8 cellular contexts compared by ENCODE assay signal in genomic region chr13:77329133-77330008, GRCh38. TPM values are rescaled to one million over a fixed set of nuclear protein-coding genes. Genes with fewer than 3 reads are reported as not detected.
A peak's percentile ranks its signal among the peaks of the same experiment; 100 is the strongest.
DNase-seq lines count a peak whose midpoint lies in the region; ATAC-seq and TF ChIP-seq lines count a peak whose summit lies in the region.

No MANE protein-coding gene starts in this region.

- peak overlapping the region; percentile 48 for H2AK9ac ChIP-seq in IMR-90 (replicated peaks; ENCODE audit: low read depth, low read length, poor library complexity)

- H3K14ac ChIP-seq in IMR-90 (replicated peaks; ENCODE audit: low read depth, low read length) = peak overlapping the region; percentile 84

- WGBS in IMR-90 (ENCODE audit: extremely low coverage in 2 of 2, insufficient read length in 1 of 2), 2 experiments = 0% methylated on average over 7 of the region's 53 CpGs; no CpG with 5 or more reads in 1 of the 2 experiments

- peak overlapping the region; percentile 10; the same call in 1 of the 2 replicates for H2BK20ac ChIP-seq in IMR-90 (ENCODE audit: low read depth, low read length)

- H3K9ac ChIP-seq in IMR-90 (ENCODE audit: low read depth, low read length) = peak overlapping the region; percentile 80

- in situ Hi-C loops in IMR-90 (cut with MboI; ENCODE audit: low sequenced_read_pairs) = no loop called here

- BruUV-seq in IMR-90 (replicated peaks; lab: Mats Ljungman, UMichigan) = no TSS peak
- no TSS peak for BruUV-seq in OCI-LY7 (replicated peaks; lab: Mats Ljungman, UMichigan)

- H3K4me3 ChIP-seq in IMR-90 (ENCODE audit: insufficient read depth, low read depth, low read length) (peak overlapping the region; percentile 80), OCI-LY7 (ENCODE audit: low read depth, low read length, poor library complexity, severe bottlenecking) (peak overlapping the region; percentile 89)

- peak overlapping the region; percentile 72 for H3K56ac ChIP-seq in IMR-90 (ENCODE audit: extremely low read depth, insufficient read depth, low read length)

- peak overlapping the region; percentile 76 for H4K91ac ChIP-seq in IMR-90 (ENCODE audit: insufficient read depth, low read depth, low read length)

- peaks cover 8 to 19% of the 10 kb centered on the region in 2 experiments; a peak in 3 of 4 replicates for H3K79me1 ChIP-seq in IMR-90 (ENCODE audit: low read depth in 1 of 2, low read length in 2 of 2)

- H3K36me3 ChIP-seq in IMR-90 (ENCODE audit: control insufficient read depth, insufficient read depth, low read length) (no peaks in the 10 kb centered on the region), OCI-LY7 (ENCODE audit: insufficient read depth, low read length) (no peaks in the 10 kb centered on the region)

- H3K9me3 ChIP-seq in IMR-90 (ENCODE audit: control insufficient read depth, insufficient read depth, low read length) (no peaks in the 10 kb centered on the region), OCI-LY7 (ENCODE audit: low read length) (no peaks in the 10 kb centered on the region)

- H3K4me2 ChIP-seq in IMR-90 (ENCODE audit: low read depth, low read length) (peak overlapping the region; percentile 87), OCI-LY7 (ENCODE audit: low read length) (peak overlapping the region; percentile 90)

- intact Hi-C loops in IMR-90 (cut with micrococcal nuclease) (loop anchor here (1.0 to 5.0 kb wide), 3 partner anchors 122 to 192 kb away; no protein-coding TSS in a partner anchor), OCI-LY7 (cut with micrococcal nuclease; ENCODE audit: unreplicated experiment) (loop anchor here (1.0 to 5.0 kb wide), 4 partner anchors 87 to 368 kb away; partner anchors contain the start of gene SLAIN1)

- TF ChIP-seq CTCF in IMR-90 (conservative IDR thresholded peaks at IDR 0.05; ENCODE audit: low read depth, low read length) (no peak), OCI-LY7 (conservative IDR thresholded peaks at IDR 0.05; ENCODE audit: low read length) (peak; percentile 10; the same call in 1 of the 2 replicates)

- DNase-seq in DMS114 treated with DMSO at 0.1 percent for 48 hours (lab: John Stamatoyannopoulos, UW; ENCODE audit: unreplicated experiment) (peak; percentile 74), IMR-90 (peak; percentile 96), OCI-LY7 (ENCODE audit: low spot score) (peak; percentile 99), activated T-cell treated with anti-CD3 and anti-CD28 coated beads for 4 hours (peak; percentile 70), erythroblast (lab: John Stamatoyannopoulos, UW) (peak; percentile 92), mucosa of gallbladder (ENCODE audit: low spot score) (peak; percentile 93)
- DNase-seq in stimulated activated CD8-positive, alpha-beta memory T cell treated with anti-CD3 and anti-CD28 coated beads, Interleukin-4, amount 100 ng/mL, for 24 hours (ENCODE audit: low read depth) = peak; percentile 85

- peak overlapping the region; percentile 71 for H2BK5ac ChIP-seq in IMR-90 (ENCODE audit: low read depth, low read length, poor library complexity, severe bottlenecking)

- dilution Hi-C loops in IMR-90 (cut with HindIII; ENCODE audit: low sequenced_read_pairs, unreplicated experiment) = no loop called here

- H3K9me2 ChIP-seq in OCI-LY7 (ENCODE audit: insufficient read depth, low read length) = no peaks in the 10 kb centered on the region

- H3K18ac ChIP-seq in IMR-90 (ENCODE audit: low read depth, low read length) = peak overlapping the region; percentile 40

- H2BK120ac ChIP-seq in IMR-90 (ENCODE audit: low read depth, low read length) = peak overlapping the region; percentile 70

- H3K27me3 ChIP-seq in IMR-90 (ENCODE audit: control insufficient read depth, insufficient read depth, low read length) = peaks cover 2% of the 10 kb centered on the region

- CTCF ChIA-PET in IMR-90 (lab: Yijun Ruan, JAX) = interaction anchor here (0.6 to 2.0 kb wide), 2 partner anchors 35 to 149 kb away, joined by 4 to 8 read pairs; no protein-coding TSS in a partner anchor
- CTCF ChIA-PET in OCI-LY7 (lab: Charles Lee; ENCODE audit: unreplicated experiment) = interaction anchor here (0.6 to 1.6 kb wide), 2 partner anchors 88 to 148 kb away, joined by 3 to 5 read pairs; no protein-coding TSS in a partner anchor

- H2AFZ ChIP-seq in IMR-90 (replicated peaks; ENCODE audit: low read length, poor library complexity) (peak overlapping the region; percentile 95), OCI-LY7 (ENCODE audit: low read length) (peak overlapping the region; percentile 77)

- peak overlapping the region; percentile 85 for H3K23ac ChIP-seq in IMR-90 (ENCODE audit: low read depth, low read length)

- TF ChIP-seq RAD21 in IMR-90 (IDR thresholded peaks at IDR 0.05; ENCODE audit: low read length) = no peak

- H2BK15ac ChIP-seq in IMR-90 (ENCODE audit: low read depth, low read length) = peak overlapping the region; percentile 47; the same call in 1 of the 3 replicates

- peak overlapping the region; percentile 73 for H4K5ac ChIP-seq in IMR-90 (ENCODE audit: low read depth, low read length)

- H3K79me2 ChIP-seq in OCI-LY7 (ENCODE audit: insufficient read depth, low read depth, low read length) = peaks cover 39% of the 10 kb centered on the region

- peak overlapping the region; percentile 85 for H3K4ac ChIP-seq in IMR-90 (ENCODE audit: low read depth, low read length)

- POLR2A ChIA-PET in IMR-90 (lab: Charles Lee; ENCODE audit: unreplicated experiment) (no interaction called here), OCI-LY7 (lab: Charles Lee) (interaction anchor here (0.6 to 9.0 kb wide), 19 partner anchors 11 to 303 kb away, joined by 3 to 117 read pairs (median 4); partner anchors contain the start of gene FBXL3)

- peaks cover 17% of the 10 kb centered on the region for H4K20me1 ChIP-seq in IMR-90 (ENCODE audit: insufficient read depth, low read length)
- H4K20me1 ChIP-seq in OCI-LY7 (ENCODE audit: insufficient read depth, low read length) = peaks cover 15% of the 10 kb centered on the region

- H3K9me1 ChIP-seq in IMR-90 (ENCODE audit: insufficient read depth, low read length) = no peaks in the 10 kb centered on the region; the same call in 1 of the 2 replicates

- peak overlapping the region; percentile 29 to 75 for H4K8ac ChIP-seq in IMR-90 (ENCODE audit: low read depth in 2 of 2, low read length in 2 of 2)

- H3K27ac ChIP-seq in IMR-90 (ENCODE audit: insufficient read depth, low read length) (peak overlapping the region; percentile 76), OCI-LY7 (ENCODE audit: low read depth, low read length, poor library complexity, severe bottlenecking) (peak overlapping the region; percentile 97)

- H2AK5ac ChIP-seq in IMR-90 (ENCODE audit: low read depth, low read length) = no peak overlapping the region

- TF ChIP-seq POLR2A in IMR-90 (IDR thresholded peaks at IDR 0.05; ENCODE audit: low read depth, low read length) = no peak
- peak; percentile 81 for TF ChIP-seq POLR2A in erythroblast (IDR thresholded peaks at IDR 0.05; ENCODE audit: low read length)

- ATAC-seq in GM21529 (IDR thresholded peaks at IDR 0.05; ENCODE audit: unreplicated experiment) (peak; percentile 61), IMR-90 (ENCODE audit: low read depth) (peak; percentile 74)

- no peaks in the 10 kb centered on the region for H3K4me1 ChIP-seq in IMR-90 (ENCODE audit: control insufficient read depth, insufficient read depth, low read length)
- peaks cover 45% of the 10 kb centered on the region for H3K4me1 ChIP-seq in OCI-LY7 (ENCODE audit: insufficient read depth, low read length, poor library complexity, severe bottlenecking)

TF ChIP-seq in IMR-90, 13 proteins besides CTCF, POLR2A, EP300 and RAD21:
- TF ChIP-seq RCOR1 (IDR thresholded peaks at IDR 0.05; ENCODE audit: insufficient replicate concordance, low read length) (no peak), MAZ (IDR thresholded peaks at IDR 0.05; ENCODE audit: borderline replicate concordance, low read depth, low read length) (peak; percentile 64; the same call in 1 of the 2 replicates), MXI1 (IDR thresholded peaks at IDR 0.05; ENCODE audit: borderline replicate concordance, low read depth, low read length) (peak; percentile 85; the same call in 1 of the 2 replicates), MAFK (IDR thresholded peaks at IDR 0.05; ENCODE audit: low read depth, low read length) (no peak), CHD1 (IDR thresholded peaks at IDR 0.05; ENCODE audit: low read depth, low read length) (no peak), ELK1 (IDR thresholded peaks at IDR 0.05; ENCODE audit: borderline replicate concordance, low read depth, low read length) (no peak), SMC3 (IDR thresholded peaks at IDR 0.05; ENCODE audit: low read depth, low read length) (no peak), USF2 (IDR thresholded peaks at IDR 0.05; ENCODE audit: low read depth, low read length) (no peak), RFX5 (IDR thresholded peaks at IDR 0.05; ENCODE audit: low read depth, low read length) (no peak), FOS (IDR thresholded peaks at IDR 0.05; ENCODE audit: low read depth, low read length) (no peak), BHLHE40 (IDR thresholded peaks at IDR 0.05; ENCODE audit: low read depth, low read length) (0 out of 2 replicates have a peak, but pooled peaks have one; percentile 25), CEBPB (IDR thresholded peaks at IDR 0.05; ENCODE audit: low read depth, low read length) (no peak), NFE2L2 (IDR thresholded peaks at IDR 0.05; ENCODE audit: low read depth, low read length) (0 out of 2 replicates have a peak, but pooled peaks have one; percentile 5)

RNA-seq across cellular contexts. Expression of gene MYCBP2, which starts 2.5 kb away (rescaled TPM):
- total RNA-seq in IMR-90 (2012; rRNA removed) = 43.2 and 53.9 TPM in 2 replicates
- polyA plus RNA-seq in IMR-90 (2012; rRNA removed) = 17.9 and 20.1 TPM in 2 replicates
- 4.6 and 7.8 TPM in 2 replicates for polyA plus RNA-seq in IMR-90 (2012; cell fraction: cytosol; rRNA removed)
- 5.3 and 37.3 TPM in 2 replicates for polyA plus RNA-seq in IMR-90 (2012; cell fraction: nucleus; rRNA removed; ENCODE audit: low replicate concordance)
- total RNA-seq in OCI-LY7 (2014; rRNA removed; shearing (Covaris generic)) = 121 and 148 TPM in 2 replicates
- total RNA-seq in OCI-LY7 (2022) = 120 and 125 TPM in 2 replicates
- total RNA-seq in mucosa of gallbladder = 71.8 TPM

Comparison
In these comparisons a context has a peak if more than half of its experiments do, and no peak if none do; other contexts are left out.
1. Peak in every context shown above with its lines: DNase-seq, ATAC-seq, H3K4me3 ChIP-seq and H3K27ac ChIP-seq.